32 cellular contexts compared by ENCODE assay signal in genomic region chr2:176636376-176636775, GRCh38.
DNase-seq lines count a peak whose midpoint lies in the region; ATAC-seq, FAIRE-seq and TF ChIP-seq lines count a peak whose summit lies in the region.
"Had no signal": no experiment of that assay in that cellular context is flagged by ENCODE, and none has a peak within 500 bp of the region (broad histone marks: within the 10 kb centered on the region; RNA-seq: fewer than 3 reads in every experiment).

No MANE protein-coding gene starts in this region.

- H3K79me2 ChIP-seq in endothelial cell of umbilical vein (ENCODE audit: control insufficient read depth, insufficient read depth, low read length), result no peaks in the 10 kb centered on the region
- H3K79me2 ChIP-seq: hepatocyte had no signal

- no peaks in the 10 kb centered on the region for H3K9me3 ChIP-seq in endothelial cell of umbilical vein (replicated peaks; ENCODE audit: control insufficient read depth, insufficient read depth, low read length)
- no peaks in the 10 kb centered on the region for H3K9me3 ChIP-seq in psoas muscle
- H3K9me3 ChIP-seq: adrenal gland, body of pancreas, gastroesophageal sphincter, pancreas, thyroid gland, uterus had no signal

- H4K20me1 ChIP-seq in endothelial cell of umbilical vein (replicated peaks; ENCODE audit: control insufficient read depth, extremely low read depth, insufficient read depth, low read length), result no peaks in the 10 kb centered on the region

- FAIRE-seq in endothelial cell of umbilical vein (lab: Jason Lieb, UNC) (no peak), GM19239 (lab: Jason Lieb, UNC) (no peak)
- FAIRE-seq: GM12878, K562, pancreas, small intestine had no signal

- H2AFZ ChIP-seq in endothelial cell of umbilical vein (ENCODE audit: low read depth, low read length), result no peak overlapping the region
- H2AFZ ChIP-seq: hepatocyte had no signal

- CTCF ChIA-PET in endothelial cell of umbilical vein (lab: Charles Lee), result interaction anchor here (1.0 to 7.9 kb wide), 15 partner anchors 15 to 513 kb away, joined by 4 to 140 read pairs (median 17); partner anchors contain the start of gene HOXD9

- H3K4me1 ChIP-seq in endothelial cell of umbilical vein (ENCODE audit: control insufficient read depth, extremely low read depth, insufficient read depth, low read length), result peaks cover 21% of the 10 kb centered on the region
- no peaks in the 10 kb centered on the region for H3K4me1 ChIP-seq in psoas muscle
- H3K4me1 ChIP-seq: adrenal gland, pancreas had no signal

- TF ChIP-seq POLR2A in endothelial cell of umbilical vein (IDR thresholded peaks at IDR 0.05; ENCODE audit: low read depth, low read length), result no peak

- H3K9ac ChIP-seq in endothelial cell of umbilical vein (replicated peaks; ENCODE audit: extremely low read depth, insufficient read depth, low read length), result no peak overlapping the region
- H3K9ac ChIP-seq: BLaER1 had no signal

- H3K27me3 ChIP-seq in endothelial cell of umbilical vein (ENCODE audit: control insufficient read depth in 2 of 2, insufficient read depth in 2 of 2, low read length in 2 of 2) (no peaks in the 10 kb centered on the region), psoas muscle (ENCODE audit: insufficient read depth in 3 of 3, low read length in 2 of 3) (peaks cover 0 to 16% (median 0%) of the 10 kb centered on the region in 3 donors)
- H3K27me3 ChIP-seq: adrenal gland, uterus had no signal

- H3K36me3 ChIP-seq in endothelial cell of umbilical vein (ENCODE audit: control insufficient read depth in 2 of 2, extremely low read depth in 1 of 2, insufficient read depth in 2 of 2, low read length in 2 of 2), result no peaks in the 10 kb centered on the region
- no peaks in the 10 kb centered on the region for H3K36me3 ChIP-seq in psoas muscle (ENCODE audit: insufficient read depth in 1 of 2, low read depth in 1 of 2)
- H3K36me3 ChIP-seq: adrenal gland, BLaER1, gastroesophageal sphincter, pancreas, thyroid gland, uterus had no signal

- H3K4me3 ChIP-seq in endothelial cell of umbilical vein (replicated peaks in 1 of 3; ENCODE audit: insufficient read depth in 1 of 3, low read depth in 1 of 3, low read length in 3 of 3), result peak overlapping the region in 1 of 3 experiments; percentile 9
- peak overlapping the region; percentile 87 for H3K4me3 ChIP-seq in psoas muscle
- H3K4me3 ChIP-seq: BLaER1, body of pancreas, GM12878, hepatocyte, K562, lung, pancreas had no signal

- ATAC-seq in psoas muscle, result no peak
- ATAC-seq: activated CD4-positive, alpha-beta T cell treated with anti-CD3 and anti-CD28 coated beads for 36 hours; activated CD8-positive, alpha-beta T cell treated with anti-CD3 and anti-CD28 coated beads for 36 hours; body of pancreas; gastroesophageal sphincter; GM12878; K562; natural killer cell treated with Interleukin-12 subunit alpha and Interleukin-12 subunit beta and Interleukin-15 and Interleukin-18, amount 100 ng/mL, for 72 hours; pancreas; stimulated activated naive CD8-positive, alpha-beta T cell treated with anti-CD3 and anti-CD28 coated beads, Interleukin-15, amount 100 ng/mL, for 72 hours had no signal

- no peaks in the 10 kb centered on the region for H3K9me1 ChIP-seq in endothelial cell of umbilical vein (replicated peaks; ENCODE audit: control insufficient read depth, extremely low read depth, insufficient read depth, low read length)

- H3K27ac ChIP-seq in endothelial cell of umbilical vein (ENCODE audit: insufficient read depth, low read depth, low read length) (no peak overlapping the region), psoas muscle (no peak overlapping the region)
- H3K27ac ChIP-seq: BLaER1, body of pancreas, hepatocyte, pancreas, thyroid gland had no signal

- WGBS in psoas muscle, 3 donors, result 83 to 90% (median 86%) methylated on average over 2 of the region's 2 CpGs

- DNase-seq in NCI-H82 (lab: John Stamatoyannopoulos, UW) (peak; percentile 27), NCI-H82 treated with DMSO at 0.1 percent for 48 hours (lab: John Stamatoyannopoulos, UW; ENCODE audit: unreplicated experiment) (no peak), NCI-H526 treated with DMSO at 0.1 percent for 48 hours (lab: John Stamatoyannopoulos, UW) (peak; percentile 23), endothelial cell of umbilical vein (ENCODE audit: low read depth, low spot score) (peak; percentile 24), psoas muscle (no peak), NCI-H510A (lab: John Stamatoyannopoulos, UW) (no peak), GM19239 (ENCODE audit: insufficient read length, low spot score) (no peak), NOMO-1 treated with DMSO at 0.1 percent for 48 hours (lab: John Stamatoyannopoulos, UW; ENCODE audit: unreplicated experiment) (no peak)
- DNase-seq: activated CD4-positive, alpha-beta T cell treated with anti-CD3 and anti-CD28 coated beads for 36 hours; activated CD8-positive, alpha-beta memory T cell treated with anti-CD3 and anti-CD28 coated beads, Interleukin-2, amount 50 U/mL, for 48 hours; activated CD8-positive, alpha-beta T cell treated with anti-CD3 and anti-CD28 coated beads for 36 hours; activated naive CD4-positive, alpha-beta T cell treated with Interleukin-2 at 50 U/mL for 16 hours; adrenal gland; body of pancreas; DMS 273 treated with DMSO at 0.1 percent for 48 hours; H9; NCI-H1105; NCI-H187 treated with DMSO at 0.1 percent for 48 hours; NCI-H69; OCI-M1; pancreas; small intestine; stimulated activated naive CD8-positive, alpha-beta T cell treated with anti-CD3 and anti-CD28 coated beads, Interleukin-15, amount 100 ng/mL, for 72 hours; thyroid gland; uterus had no signal

- TF ChIP-seq CTCF in endothelial cell of umbilical vein (IDR thresholded peaks at IDR 0.05; ENCODE audit: extremely low read depth in 1 of 2, insufficient read depth in 1 of 2, low read depth in 1 of 2, low read length in 2 of 2) (no peak), psoas muscle (IDR thresholded peaks at IDR 0.05) (no peak)

- POLR2A ChIA-PET in endothelial cell of umbilical vein (lab: Charles Lee), result interaction anchor here (1.3 kb wide), 1 partner anchor 53 kb away, joined by 3 read pairs; no protein-coding TSS in a partner anchor

- no TSS peak for BruUV-seq in endothelial cell of umbilical vein (replicated peaks; lab: Mats Ljungman, UMichigan)

- intact Hi-C loops in endothelial cell of umbilical vein (cut with micrococcal nuclease) (no loop called here), psoas muscle (cut with DNase I) (loop anchor here (5.0 kb wide), 4 partner anchors 84 to 509 kb away; partner anchors contain the start of gene HOXD8 (in 1 of the 2))

- dilution Hi-C loops in endothelial cell of umbilical vein (cut with MboI; ENCODE audit: extremely low pct_ligation_motif_present, low sequenced_read_pairs), result loop anchor here (25.0 kb wide), 1 partner anchor 499 kb away; the partner anchor contains the start of gene HOXD8

- H3K4me2 ChIP-seq in endothelial cell of umbilical vein (ENCODE audit: insufficient read depth, low read length), result peak overlapping the region; percentile 88
- H3K4me2 ChIP-seq: BLaER1 had no signal

TF ChIP-seq in endothelial cell of umbilical vein, 7 proteins besides CTCF, POLR2A, EP300 and RAD21:
- TF ChIP-seq POLR2AphosphoS5 (IDR thresholded peaks at IDR 0.05; ENCODE audit: insufficient read depth, low read depth, low read length) (no peak), JUN (IDR thresholded peaks at IDR 0.05; ENCODE audit: borderline replicate concordance, insufficient read depth, insufficient read length, low read depth) (no peak), EZH2 (IDR thresholded peaks at IDR 0.05; ENCODE audit: borderline replicate concordance, low read depth, low read length, severe bottlenecking) (no peak), GATA2 (IDR thresholded peaks at IDR 0.05; ENCODE audit: insufficient read depth, insufficient read length, low read depth, low read length) (no peak), FOS (IDR thresholded peaks at IDR 0.05; ENCODE audit: borderline replicate concordance, insufficient read depth, low read length) (no peak), MYC (IDR thresholded peaks at IDR 0.05; ENCODE audit: low read depth, low read length) (no peak), MAX (IDR thresholded peaks at IDR 0.05; ENCODE audit: insufficient read depth, insufficient read length) (no peak)

Comparison
In these comparisons a context has a peak if more than half of its experiments do, and no peak if none do; other contexts are left out.
1. DNase-seq: peak in NCI-H82 (single experiment), NCI-H526 treated with DMSO at 0.1 percent for 48 hours (single experiment) and endothelial cell of umbilical vein (single experiment); none in NCI-H82 treated with DMSO at 0.1 percent for 48 hours (single experiment), psoas muscle (0 of 2), NCI-H510A (single experiment), GM19239 (single experiment) and NOMO-1 treated with DMSO at 0.1 percent for 48 hours (single experiment).